1 cellular context compared by ENCODE assay signal in genomic region chr12:47085815-47086252, GRCh38.
TF ChIP-seq lines count a peak whose summit lies in the region.

No MANE protein-coding gene starts in this region.

TF ChIP-seq in HepG2, 621 proteins besides CTCF, POLR2A, EP300 and RAD21 (continues in another document):
- TF ChIP-seq ZNF3 (CRISPR knock-in tag; IDR thresholded peaks at IDR 0.05) (no peak), SAP130 (CRISPR knock-in tag; IDR thresholded peaks at IDR 0.05; ENCODE audit: low read depth) (peak; percentile 14; the same call in 1 of the 2 replicates), SNAI1 (CRISPR knock-in tag; IDR thresholded peaks at IDR 0.05; ENCODE audit: borderline replicate concordance) (no peak), ZFP36 (IDR thresholded peaks at IDR 0.05; ENCODE audit: borderline replicate concordance, low read depth, low read length, partially characterized antibody) (no peak), MYPOP (CRISPR knock-in tag; IDR thresholded peaks at IDR 0.05) (no peak), RFX5 (IDR thresholded peaks at IDR 0.05; ENCODE audit: low read depth, low read length) (no peak), FUBP1 (CRISPR knock-in tag; IDR thresholded peaks at IDR 0.05; ENCODE audit: borderline replicate concordance) (no peak), JUND (CRISPR knock-in tag; IDR thresholded peaks at IDR 0.05) (no peak), KLF6 (CRISPR knock-in tag; IDR thresholded peaks at IDR 0.05) (no peak), ZNF101 (CRISPR knock-in tag; IDR thresholded peaks at IDR 0.05; ENCODE audit: borderline replicate concordance, low read depth) (no peak), HBP1 (CRISPR knock-in tag; IDR thresholded peaks at IDR 0.05; ENCODE audit: low read depth) (no peak), CHD4 (IDR thresholded peaks at IDR 0.05; ENCODE audit: borderline replicate concordance, low read length) (no peak), TEAD3 (CRISPR knock-in tag; optimal IDR thresholded peaks at IDR 0.05; ENCODE audit: borderline replicate concordance) (peak; percentile 36), ZMAT3 (CRISPR knock-in tag; conservative IDR thresholded peaks at IDR 0.05) (no peak), ZNF460 (CRISPR knock-in tag; IDR thresholded peaks at IDR 0.05; ENCODE audit: borderline replicate concordance) (no peak), SRF (IDR thresholded peaks at IDR 0.05; ENCODE audit: low read depth, low read length) (no peak), TBX2 (CRISPR knock-in tag; IDR thresholded peaks at IDR 0.05; ENCODE audit: borderline replicate concordance) (no peak), KDM3A (CRISPR knock-in tag; IDR thresholded peaks at IDR 0.05; ENCODE audit: low read depth) (no peak), ZNF557 (CRISPR knock-in tag; IDR thresholded peaks at IDR 0.05) (no peak), TIGD3 (CRISPR knock-in tag; IDR thresholded peaks at IDR 0.05; ENCODE audit: borderline replicate concordance) (no peak), ATF5 (CRISPR knock-in tag; IDR thresholded peaks at IDR 0.05; ENCODE audit: low read depth) (no peak), RNF219 (CRISPR knock-in tag; IDR thresholded peaks at IDR 0.05) (no peak), SOX13 (IDR thresholded peaks at IDR 0.05) (no peak), SOX13 (CRISPR knock-in tag; conservative IDR thresholded peaks at IDR 0.05 in 1 of 2, IDR thresholded peaks at IDR 0.05 in 1 of 2) (peak in 1 of 2 experiments; percentile 53; a peak in 1 of 4 replicates), IRF2 (CRISPR knock-in tag; IDR thresholded peaks at IDR 0.05) (no peak), ZNF678 (CRISPR knock-in tag; IDR thresholded peaks at IDR 0.05) (no peak), ZNF362 (CRISPR knock-in tag; IDR thresholded peaks at IDR 0.05; ENCODE audit: borderline replicate concordance) (no peak), FOSL2 (CRISPR knock-in tag; IDR thresholded peaks at IDR 0.05) (peak; percentile 91), ETV5 (CRISPR knock-in tag; IDR thresholded peaks at IDR 0.05; ENCODE audit: borderline replicate concordance) (peak; percentile 87; the same call in 1 of the 2 replicates), ZSCAN31 (CRISPR knock-in tag; IDR thresholded peaks at IDR 0.05; ENCODE audit: low read depth) (no peak), ZNF674 (CRISPR knock-in tag; IDR thresholded peaks at IDR 0.05; ENCODE audit: low read depth) (no peak), NCOR1 (IDR thresholded peaks at IDR 0.05; ENCODE audit: borderline replicate concordance, low read length) (no peak), ZNF569 (CRISPR knock-in tag; IDR thresholded peaks at IDR 0.05; ENCODE audit: borderline replicate concordance) (no peak), RERE (CRISPR knock-in tag; IDR thresholded peaks at IDR 0.05; ENCODE audit: low read depth) (no peak), AKAP8 (CRISPR knock-in tag; IDR thresholded peaks at IDR 0.05) (no peak), ZBTB26 (CRISPR knock-in tag; IDR thresholded peaks at IDR 0.05; ENCODE audit: borderline replicate concordance) (no peak), GABPA (IDR thresholded peaks at IDR 0.05; ENCODE audit: low read depth, low read length) (no peak), GABPA (CRISPR knock-in tag; IDR thresholded peaks at IDR 0.05; ENCODE audit: low read depth) (peak; percentile 41; the same call in 1 of the 2 replicates)
- TF ChIP-seq, protein P1, sequence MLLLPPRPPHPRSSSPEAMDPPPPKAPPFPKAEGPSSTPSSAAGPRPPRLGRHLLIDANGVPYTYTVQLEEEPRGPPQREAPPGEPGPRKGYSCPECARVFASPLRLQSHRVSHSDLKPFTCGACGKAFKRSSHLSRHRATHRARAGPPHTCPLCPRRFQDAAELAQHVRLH (CRISPR knock-in tag; IDR thresholded peaks at IDR 0.05; ENCODE audit: borderline replicate concordance, low read depth), result no peak
- TF ChIP-seq, protein P2, sequence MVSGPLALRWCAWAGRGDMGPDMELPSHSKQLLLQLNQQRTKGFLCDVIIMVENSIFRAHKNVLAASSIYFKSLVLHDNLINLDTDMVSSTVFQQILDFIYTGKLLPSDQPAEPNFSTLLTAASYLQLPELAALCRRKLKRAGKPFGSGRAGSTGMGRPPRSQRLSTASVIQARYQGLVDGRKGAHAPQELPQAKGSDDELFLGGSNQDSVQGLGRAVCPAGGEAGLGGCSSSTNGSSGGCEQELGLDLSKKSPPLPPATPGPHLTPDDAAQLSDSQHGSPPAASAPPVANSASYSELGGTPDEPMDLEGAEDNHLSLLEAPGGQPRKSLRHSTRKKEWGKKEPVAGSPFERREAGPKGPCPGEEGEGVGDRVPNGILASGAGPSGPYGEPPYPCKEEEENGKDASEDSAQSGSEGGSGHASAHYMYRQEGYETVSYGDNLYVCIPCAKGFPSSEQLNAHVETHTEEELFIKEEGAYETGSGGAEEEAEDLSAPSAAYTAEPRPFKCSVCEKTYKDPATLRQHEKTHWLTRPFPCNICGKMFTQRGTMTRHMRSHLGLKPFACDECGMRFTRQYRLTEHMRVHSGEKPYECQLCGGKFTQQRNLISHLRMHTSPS (CRISPR knock-in tag; IDR thresholded peaks at IDR 0.05; ENCODE audit: low read depth), result no peak
